Comparison of ENCODE assay signal across 17 cellular contexts in the genomic region with DNA sequence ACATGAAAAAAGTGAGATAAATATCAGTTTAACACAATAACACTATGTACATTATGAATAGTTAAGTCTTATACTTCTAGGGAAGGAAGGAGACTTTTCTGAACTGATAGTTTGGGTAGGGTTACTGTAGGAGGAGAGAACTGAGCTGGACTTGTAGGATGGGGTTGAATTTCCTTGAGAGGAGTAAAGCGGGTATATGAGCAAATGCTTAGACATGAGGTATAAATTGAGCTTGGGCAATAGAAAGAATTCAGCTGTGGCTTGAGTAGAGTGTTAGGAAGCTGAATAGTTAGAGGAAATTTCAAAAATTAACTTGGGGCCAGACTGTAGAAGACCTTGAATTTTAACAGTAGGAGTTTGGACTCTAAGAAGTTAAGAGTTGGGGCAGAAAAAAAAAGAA.
"Had no signal": no experiment of that assay in that cellular context is flagged by ENCODE, and none has a peak within 500 bp of the region (broad histone marks: within the 10 kb centered on the region; RNA-seq: fewer than 3 reads in every experiment).

No MANE protein-coding gene starts in this region.

- H3K4me3 ChIP-seq: gastrocnemius medialis, heart left ventricle, lung, transverse colon had no signal

- H3K27ac Mint-ChIP-seq: mesothelial cell of epicardium; T-helper 2 cell treated with Interferon-gamma antibody and Interleukin-4, amounts not matched to agents 5 μg/mL and 100 μg/mL, for 36 hours had no signal

- DNase-seq: activated CD4-positive, CD25-positive, alpha-beta regulatory T cell treated with anti-CD3 and anti-CD28 coated beads, Interleukin-2, amount 50 U/mL, for 72 hours; activated naive CD4-positive, alpha-beta T cell treated with anti-CD3 and anti-CD28 coated beads, Interleukin-2, amount 50 U/mL, for 16 hours; anterior cingulate cortex; effector memory CD4-positive, alpha-beta T cell; gastrocnemius medialis; heart left ventricle; left colon; stimulated activated CD4-positive, alpha-beta T cell treated with anti-CD3 and anti-CD28 coated beads, Interleukin-15, amount 100 ng/mL, for 24 hours; stimulated activated CD4-positive, alpha-beta T cell treated with anti-CD3 and anti-CD28 coated beads, Interleukin-4, amount 100 ng/mL, for 1 hour; stimulated activated naive B cell treated with anti-CD40 and anti-IgM and Interleukin-4, amounts not matched to agents 10 μg/mL and 1 μg/mL and 100 μg/mL, for 72 hours; substantia nigra; SW 1271; transverse colon had no signal

- H3K9me3 ChIP-seq: gastrocnemius medialis, heart left ventricle, transverse colon had no signal

- H3K27me3 ChIP-seq: gastrocnemius medialis, heart left ventricle, transverse colon had no signal

- H3K4me3 Mint-ChIP-seq: mesothelial cell of epicardium; neural crest cell; stimulated activated naive B cell treated with anti-CD40 and anti-IgM and Interleukin-4, amounts not matched to agents 10 μg/mL and 1 μg/mL and 100 μg/mL, for 72 hours; T-helper 2 cell treated with Interferon-gamma antibody and Interleukin-4, amounts not matched to agents 5 μg/mL and 100 μg/mL, for 36 hours had no signal

- ATAC-seq: heart left ventricle; left colon; stimulated activated naive B cell treated with anti-CD40 and anti-IgM and Interleukin-4, amounts not matched to agents 10 μg/mL and 1 μg/mL and 100 μg/mL, for 72 hours had no signal

- H3K36me3 ChIP-seq: gastrocnemius medialis, heart left ventricle, transverse colon had no signal

- H3K27me3 Mint-ChIP-seq: stimulated activated naive B cell treated with anti-CD40 and anti-IgM and Interleukin-4, amounts not matched to agents 10 μg/mL and 1 μg/mL and 100 μg/mL, for 72 hours had no signal

- H3K27ac ChIP-seq: gastrocnemius medialis, transverse colon had no signal

- H3K4me1 Mint-ChIP-seq: mesothelial cell of epicardium, neural crest cell had no signal
